7 cellular contexts compared by ENCODE assay signal in the genomic region with DNA sequence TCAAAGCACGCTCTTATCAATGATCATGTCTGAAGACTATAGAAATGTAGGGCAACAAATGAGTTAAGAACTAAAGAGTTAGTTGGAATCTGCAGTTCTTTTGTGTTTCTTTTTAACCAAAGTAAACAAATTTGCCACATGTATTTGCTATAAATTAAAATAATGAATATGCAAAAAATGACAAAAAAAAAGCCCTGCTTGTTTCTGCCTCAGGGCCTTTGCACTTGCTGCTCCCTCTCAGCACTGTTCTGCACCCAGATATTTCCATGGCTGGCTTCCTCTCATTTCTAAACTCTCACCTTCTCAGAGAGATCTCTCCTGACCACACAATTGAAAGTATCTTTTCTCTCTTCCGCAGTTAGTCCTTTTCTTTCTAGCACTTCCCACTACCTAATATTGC.
"Had no signal": no experiment of that assay in that cellular context is flagged by ENCODE, and none has a peak within 500 bp of the region (broad histone marks: within the 10 kb centered on the region; RNA-seq: fewer than 3 reads in every experiment).

No MANE protein-coding gene starts in this region.

- H3K27ac ChIP-seq: HL-60, KMS-11 had no signal

- H3K4me2 ChIP-seq: KMS-11 had no signal

- H3K9ac ChIP-seq: KMS-11 had no signal

- ATAC-seq: HepG2 had no signal

- FAIRE-seq: HepG2, HTR-8/SVneo had no signal

- DNase-seq: IMR-90, KBM-7, KG1 had no signal
